In the genomic region with DNA sequence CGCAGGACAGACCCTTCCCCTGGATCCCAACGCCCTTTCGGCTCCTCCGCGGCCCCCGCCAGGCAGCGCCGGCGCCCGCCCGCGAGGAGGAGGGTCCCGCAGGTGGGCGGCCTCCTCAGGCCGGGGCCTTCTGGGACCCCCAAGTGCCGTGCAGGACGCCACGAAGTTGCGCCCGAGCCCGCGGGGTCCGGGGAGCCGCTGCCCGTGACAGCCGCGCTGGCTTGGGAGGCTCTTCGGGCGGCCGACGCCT, we compare ENCODE assay signal across 8 cellular contexts. TPM values are rescaled to one million over a fixed set of nuclear protein-coding genes. Genes with fewer than 3 reads are reported as not detected.
DNase-seq lines count a peak whose midpoint lies in the region; ATAC-seq and TF ChIP-seq lines count a peak whose summit lies in the region.

No MANE protein-coding gene starts in this region.

- H3K9me3 ChIP-seq in thoracic aorta = no peaks in the 10 kb centered on the region

- H3K4me3 Mint-ChIP-seq in activated CD8-positive, alpha-beta T cell treated with anti-CD3 and anti-CD28 coated beads, Interleukin-2, amount 10 ng/mL, durations not matched to agents 7 days and 5 days = peak overlapping the region; percentile 92
- H3K4me3 Mint-ChIP-seq in immature natural killer cell = peak overlapping the region; percentile 90 to 98 (median 95)

- H3K4me1 Mint-ChIP-seq in activated CD8-positive, alpha-beta T cell treated with anti-CD3 and anti-CD28 coated beads, Interleukin-2, amount 10 ng/mL, durations not matched to agents 7 days and 5 days (ENCODE audit: low read depth) = peaks cover 36% of the 10 kb centered on the region
- H3K4me1 Mint-ChIP-seq in immature natural killer cell = peaks cover 48 to 56% of the 10 kb centered on the region in 2 donors

- no peaks in the 10 kb centered on the region for H3K27me3 Mint-ChIP-seq in activated CD8-positive, alpha-beta T cell treated with anti-CD3 and anti-CD28 coated beads, Interleukin-2, amount 10 ng/mL, durations not matched to agents 7 days and 5 days (ENCODE audit: low read depth)
- peaks cover 0 to 8% (median 3%) of the 10 kb centered on the region in 3 donors for H3K27me3 Mint-ChIP-seq in immature natural killer cell (ENCODE audit: low read depth in 3 of 3)

- no peak for TF ChIP-seq CTCF in thoracic aorta (IDR thresholded peaks at IDR 0.05)

- no peaks in the 10 kb centered on the region for H3K36me3 ChIP-seq in thoracic aorta

- H3K27ac Mint-ChIP-seq in activated CD8-positive, alpha-beta T cell treated with anti-CD3 and anti-CD28 coated beads, Interleukin-2, amount 10 ng/mL, durations not matched to agents 7 days and 5 days = peak overlapping the region; percentile 88
- H3K27ac Mint-ChIP-seq in immature natural killer cell = peak overlapping the region in 5 of 6 donors; percentile 90 to 96 (median 90)

- H3K36me3 Mint-ChIP-seq in activated CD8-positive, alpha-beta T cell treated with anti-CD3 and anti-CD28 coated beads, Interleukin-2, amount 10 ng/mL, durations not matched to agents 7 days and 5 days (ENCODE audit: low read depth) = peaks cover 15% of the 10 kb centered on the region
- peaks cover 0 to 4% (median 4%) of the 10 kb centered on the region in 3 donors for H3K36me3 Mint-ChIP-seq in immature natural killer cell

- peak; percentile 0 for ATAC-seq in Right ventricle myocardium inferior
- ATAC-seq in activated CD8-positive, alpha-beta T cell treated with anti-CD3 and anti-CD28 coated beads, Interleukin-2, amount 10 ng/mL, durations not matched to agents 7 days and 5 days = no peak
- ATAC-seq in thoracic aorta (ENCODE audit: insufficient number of reproducible peaks, low FRiP score, low read depth) = no peak

- no peaks in the 10 kb centered on the region for H3K9me3 Mint-ChIP-seq in activated CD8-positive, alpha-beta T cell treated with anti-CD3 and anti-CD28 coated beads, Interleukin-2, amount 10 ng/mL, durations not matched to agents 7 days and 5 days (ENCODE audit: insufficient read depth)
- no peaks in the 10 kb centered on the region for H3K9me3 Mint-ChIP-seq in immature natural killer cell

- CTCF ChIA-PET in activated CD8-positive, alpha-beta T cell treated with anti-CD3 and anti-CD28 coated beads, Interleukin-2, amount 10 ng/mL, durations not matched to agents 7 days and 5 days (lab: Charles Lee) = interaction anchor here (0.9 to 14.8 kb wide), 8 partner anchors 11 to 217 kb away, joined by 3 to 645 read pairs (median 53); partner anchors contain the start of genes CSHL1 and ICAM2

- H3K27me3 ChIP-seq in thoracic aorta (replicated peaks; ENCODE audit: insufficient read depth) = no peaks in the 10 kb centered on the region

- intact Hi-C loops in Right ventricle myocardium inferior (cut with DNase I) (no loop called here), cardiac septum (cut with DNase I) (no loop called here), posterior vena cava (cut with DNase I) (no loop called here)

- H3K4me3 ChIP-seq in thoracic aorta = peak overlapping the region; percentile 92

- no peak for DNase-seq in Right ventricle myocardium inferior (ENCODE audit: missing footprints)
- no peak for DNase-seq in cardiac septum (ENCODE audit: low spot score)
- no peak for DNase-seq in activated CD8-positive, alpha-beta T cell treated with anti-CD3 and anti-CD28 coated beads, Interleukin-2, amount 10 ng/mL, durations not matched to agents 7 days and 5 days
- peak in 1 of 3 donors; percentile 14 for DNase-seq in immature natural killer cell
- DNase-seq in thoracic aorta (ENCODE audit: low spot score) = no peak
- no peak for DNase-seq in H4 (ENCODE audit: low spot score)
- no peak for DNase-seq in ureter (ENCODE audit: low spot score)
- DNase-seq in posterior vena cava (ENCODE audit: low spot score) = no peak

- POLR2A ChIA-PET in activated CD8-positive, alpha-beta T cell treated with anti-CD3 and anti-CD28 coated beads, Interleukin-2, amount 10 ng/mL, durations not matched to agents 7 days and 5 days (lab: Charles Lee) = interaction anchor here (0.6 to 3.7 kb wide), 19 partner anchors 8 to 491 kb away, joined by 3 to 27 read pairs (median 8); partner anchors contain the start of gene ICAM2

- H3K27ac ChIP-seq in thoracic aorta = peak overlapping the region; percentile 95 to 97

- peaks cover 11 to 38% of the 10 kb centered on the region in 2 donors for H3K4me1 ChIP-seq in thoracic aorta (ENCODE audit: control insufficient read depth in 1 of 2, low read depth in 2 of 2)

RNA-seq across cellular contexts. Expression of gene ERN1, which starts 0.5 kb away (rescaled TPM):
- total RNA-seq in Right ventricle myocardium inferior (7.1 TPM), cardiac septum (6.9 TPM), thoracic aorta (10 to 100 TPM; 13.0 to 22.7 TPM), ureter (49.2 TPM), posterior vena cava (10 to 100 TPM; 17.2 to 18.6 TPM)
- 10 to 100 TPM; 13.0 to 17.9 TPM for total RNA-seq in activated CD8-positive, alpha-beta T cell treated with anti-CD3 and anti-CD28 coated beads, Interleukin-2, amount 10 ng/mL, durations not matched to agents 7 days and 5 days
- polyA plus RNA-seq in immature natural killer cell = 10 to 100 TPM; 30.7 to 52.9 (median 31.3) TPM
- 1.2 and 2.7 TPM in 2 replicates for total RNA-seq in H4 (2014; rRNA removed; shearing (Covaris generic))
